ENCODE assay signal across 26 cellular contexts in genomic region chr7:45470031-45470430, GRCh38.
"Had no signal": no experiment of that assay in that cellular context is flagged by ENCODE, and none has a peak within 500 bp of the region (broad histone marks: within the 10 kb centered on the region; RNA-seq: fewer than 3 reads in every experiment).

No MANE protein-coding gene starts in this region.

- H3K4me1 ChIP-seq: stomach, suprapubic skin, testis, thyroid gland, tibial artery, tibial nerve, transverse colon, upper lobe of left lung, upper lobe of right lung, uterus, vagina had no signal

- H3K4me3 ChIP-seq: stomach, suprapubic skin, testis, thoracic aorta, thyroid gland, tibial artery, tibial nerve, transverse colon, upper lobe of left lung, upper lobe of right lung, uterus, vagina had no signal

- ATAC-seq: stimulated activated effector memory CD8-positive, alpha-beta T cell treated with anti-CD3 and anti-CD28 coated beads, Interleukin-12 subunit alpha, Interleukin-12 subunit beta, amount 100 ng/mL, for 72 hours; stimulated activated memory B cell treated with anti-CD40 and anti-IgM and Interleukin-4, amounts not matched to agents 10 μg/mL and 1 μg/mL and 100 μg/mL, for 72 hours; stimulated activated naive B cell treated with anti-CD40 and anti-IgM and Interleukin-4, amounts not matched to agents 10 μg/mL and 1 μg/mL and 100 μg/mL, for 72 hours; stimulated activated naive CD8-positive, alpha-beta T cell treated with anti-CD3 and anti-CD28 coated beads, Interleukin-15, amount 100 ng/mL, for 72 hours; stimulated activated naive CD8-positive, alpha-beta T cell treated with anti-CD3 and anti-CD28 coated beads, Interleukin-15, Interleukin-2, amounts not matched to agents 100 U/mL and 50 U/mL, for 24 hours; upper lobe of right lung had no signal

- H3K36me3 ChIP-seq: stomach, suprapubic skin, thoracic aorta, thyroid gland, tibial artery, tibial nerve, transverse colon, upper lobe of left lung, upper lobe of right lung, uterus, vagina had no signal

- DNase-seq: stimulated activated CD4-positive, alpha-beta T cell treated with anti-CD3 and anti-CD28 coated beads, Interleukin-2, amount 100 ng/mL, for 48 hours; stimulated activated CD4-positive, alpha-beta T cell treated with anti-CD3 and anti-CD28 coated beads, Interleukin-4, amount 100 ng/mL, for 1 hour; stimulated activated CD4-positive, alpha-beta T cell treated with anti-CD3 and anti-CD28 coated beads, Interleukin-4, amount 100 ng/mL, for 24 hours; stimulated activated CD4-positive, alpha-beta T cell treated with anti-CD3 and anti-CD28 coated beads, Interleukin-4, amount 100 ng/mL, for 4 hours; stimulated activated CD8-positive, alpha-beta memory T cell treated with anti-CD3 and anti-CD28 coated beads, Interleukin-4, amount 100 ng/mL, for 48 hours; stimulated activated naive B cell treated with anti-CD40 and anti-IgM and Interleukin-4, amounts not matched to agents 10 μg/mL and 1 μg/mL and 100 μg/mL, for 72 hours; stimulated activated naive CD4-positive, alpha-beta T cell; stimulated activated naive CD4-positive, alpha-beta T cell treated with Interleukin-2 at 50 U/mL for 16 hours; stimulated activated naive CD8-positive, alpha-beta T cell treated with anti-CD3 and anti-CD28 coated beads, Interleukin-15, amount 100 ng/mL, for 72 hours; stimulated activated naive CD8-positive, alpha-beta T cell treated with anti-CD3 and anti-CD28 coated beads, Interleukin-15, Interleukin-2, amounts not matched to agents 100 U/mL and 50 U/mL, for 24 hours; stomach; substantia nigra; testis; thyroid gland; tibial artery; transverse colon; trophoblast cell; upper lobe of left lung; upper lobe of right lung; uterus had no signal

- H3K27me3 ChIP-seq: stomach, suprapubic skin, testis, thyroid gland, tibial artery, tibial nerve, transverse colon, upper lobe of left lung, upper lobe of right lung, uterus, vagina had no signal

- H3K27ac ChIP-seq: stomach, suprapubic skin, testis, thoracic aorta, thyroid gland, tibial artery, tibial nerve, transverse colon, upper lobe of left lung, upper lobe of right lung, uterus, vagina had no signal

- H3K9me3 ChIP-seq: suprapubic skin, testis, thoracic aorta, thyroid gland, tibial artery, transverse colon, upper lobe of right lung, uterus, vagina had no signal
